Comparison of ENCODE assay signal across 20 cellular contexts in genomic region chr4:87065016-87065415, GRCh38.
"Had no signal": no experiment of that assay in that cellular context is flagged by ENCODE, and none has a peak within 500 bp of the region (broad histone marks: within the 10 kb centered on the region; RNA-seq: fewer than 3 reads in every experiment).

No MANE protein-coding gene starts in this region.

- H3K27ac Mint-ChIP-seq: stimulated activated memory B cell treated with anti-CD40 and anti-IgM and Interleukin-4, amounts not matched to agents 10 μg/mL and 1 μg/mL and 100 μg/mL, for 72 hours; type B pancreatic cell had no signal

- H3K27me3 Mint-ChIP-seq: naive B cell; stimulated activated memory B cell treated with anti-CD40 and anti-IgM and Interleukin-4, amounts not matched to agents 10 μg/mL and 1 μg/mL and 100 μg/mL, for 72 hours; type B pancreatic cell had no signal

- ATAC-seq: heart right ventricle; left lung; right lobe of liver; stimulated activated memory B cell treated with anti-CD40 and anti-IgM and Interleukin-4, amounts not matched to agents 10 μg/mL and 1 μg/mL and 100 μg/mL, for 72 hours had no signal

- H3K9me3 ChIP-seq: heart right ventricle, left lung, prostate gland, right lobe of liver had no signal

- H3K36me3 ChIP-seq: prostate gland had no signal

- H3K27me3 ChIP-seq: dorsolateral prefrontal cortex, heart right ventricle, left lung, right lobe of liver had no signal

- H2AFZ ChIP-seq: parathyroid adenoma had no signal

- H3K4me3 ChIP-seq: dorsolateral prefrontal cortex, heart right ventricle, left lung, lung, prostate gland, right lobe of liver had no signal

- H3K4me3 Mint-ChIP-seq: nephron; stimulated activated memory B cell treated with anti-CD40 and anti-IgM and Interleukin-4, amounts not matched to agents 10 μg/mL and 1 μg/mL and 100 μg/mL, for 72 hours; type B pancreatic cell had no signal

- H3K9ac ChIP-seq: parathyroid adenoma had no signal

- H3K9me3 Mint-ChIP-seq: naive B cell; nephron; stimulated activated memory B cell treated with anti-CD40 and anti-IgM and Interleukin-4, amounts not matched to agents 10 μg/mL and 1 μg/mL and 100 μg/mL, for 72 hours; type B pancreatic cell had no signal

- H3K27ac ChIP-seq: dorsolateral prefrontal cortex, heart right ventricle, left lung, parathyroid adenoma, prostate gland, right lobe of liver had no signal

- DNase-seq: cortex of kidney; dorsolateral prefrontal cortex; effector CD8-positive, alpha-beta T cell; foreskin melanocyte; heart right ventricle; hypothalamus; islet precursor cell; left lung; mesendoderm; naive B cell; retina; right lobe of liver; stimulated activated CD4-positive, alpha-beta T cell treated with anti-CD3 and anti-CD28 coated beads, Interleukin-1b, Interleukin-23, amount 100 ng/mL, for 48 hours; stimulated activated CD4-positive, alpha-beta T cell treated with anti-CD3 and anti-CD28 coated beads, Interleukin-4, amount 100 ng/mL, for 24 hours had no signal
